In genomic region chr17:41061969-41062368, GRCh38 we compare ENCODE assay signal across 1 cellular context.
TF ChIP-seq lines count a peak whose summit lies in the region.

No MANE protein-coding gene starts in this region.

TF ChIP-seq in SK-N-SH treated with all-trans-retinoic acid at 6 μM for 48 hours, 23 proteins besides CTCF, POLR2A, EP300 and RAD21 (continued from another document):
- TF ChIP-seq CSRNP3 (CRISPR knock-in tag; IDR thresholded peaks at IDR 0.05) = no peak
